In the genomic region with DNA sequence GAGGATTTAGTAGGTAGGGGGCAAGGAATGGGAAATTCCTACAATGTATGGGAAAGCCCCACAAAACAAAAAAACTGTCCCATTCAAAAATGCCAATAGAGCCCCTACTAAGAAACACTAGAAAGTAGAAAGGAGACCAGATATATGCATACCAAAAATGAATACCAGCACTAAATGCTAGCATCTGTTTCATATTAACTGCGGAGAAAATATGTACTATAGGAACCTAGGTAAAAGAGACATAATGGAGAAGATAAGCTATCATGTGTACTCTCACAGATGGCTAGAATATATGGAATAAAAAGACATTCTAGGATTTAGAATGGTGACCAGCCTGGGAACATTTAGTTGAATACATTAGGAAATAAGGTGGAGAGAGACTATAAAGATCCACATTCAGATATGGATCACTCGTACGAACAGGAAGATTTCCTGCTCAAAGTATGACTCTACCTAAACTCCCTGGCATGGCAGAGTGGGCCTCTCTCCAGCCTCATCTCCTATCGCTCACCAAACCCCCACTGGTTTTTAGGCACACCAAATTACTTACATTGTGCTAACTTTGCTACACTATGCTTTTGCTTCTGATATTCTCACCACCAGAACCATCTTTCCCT, we compare ENCODE assay signal across 2 cellular contexts.
TF ChIP-seq lines count a peak whose summit lies in the region.

No MANE protein-coding gene starts in this region.

TF ChIP-seq in IMR-90, 13 proteins besides CTCF, POLR2A, EP300 and RAD21 (continued from another document):
- no peak for TF ChIP-seq BHLHE40 (IDR thresholded peaks at IDR 0.05; ENCODE audit: low read depth, low read length)
- no peak for TF ChIP-seq RFX5 (IDR thresholded peaks at IDR 0.05; ENCODE audit: low read depth, low read length)
- TF ChIP-seq, protein P1, sequence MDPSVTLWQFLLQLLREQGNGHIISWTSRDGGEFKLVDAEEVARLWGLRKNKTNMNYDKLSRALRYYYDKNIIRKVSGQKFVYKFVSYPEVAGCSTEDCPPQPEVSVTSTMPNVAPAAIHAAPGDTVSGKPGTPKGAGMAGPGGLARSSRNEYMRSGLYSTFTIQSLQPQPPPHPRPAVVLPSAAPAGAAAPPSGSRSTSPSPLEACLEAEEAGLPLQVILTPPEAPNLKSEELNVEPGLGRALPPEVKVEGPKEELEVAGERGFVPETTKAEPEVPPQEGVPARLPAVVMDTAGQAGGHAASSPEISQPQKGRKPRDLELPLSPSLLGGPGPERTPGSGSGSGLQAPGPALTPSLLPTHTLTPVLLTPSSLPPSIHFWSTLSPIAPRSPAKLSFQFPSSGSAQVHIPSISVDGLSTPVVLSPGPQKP (IDR thresholded peaks at IDR 0.05; ENCODE audit: borderline replicate concordance, low read depth, low read length), result no peak
TF ChIP-seq in IMR-90: peak in this region for 0.

TF ChIP-seq in HEK293T, 16 proteins besides CTCF, POLR2A, EP300 and RAD21 (continued from another document):
- no peak for TF ChIP-seq CTBP1 (IDR thresholded peaks at IDR 0.05; ENCODE audit: borderline replicate concordance)
